Comparison of ENCODE assay signal across 13 cellular contexts in the genomic region with DNA sequence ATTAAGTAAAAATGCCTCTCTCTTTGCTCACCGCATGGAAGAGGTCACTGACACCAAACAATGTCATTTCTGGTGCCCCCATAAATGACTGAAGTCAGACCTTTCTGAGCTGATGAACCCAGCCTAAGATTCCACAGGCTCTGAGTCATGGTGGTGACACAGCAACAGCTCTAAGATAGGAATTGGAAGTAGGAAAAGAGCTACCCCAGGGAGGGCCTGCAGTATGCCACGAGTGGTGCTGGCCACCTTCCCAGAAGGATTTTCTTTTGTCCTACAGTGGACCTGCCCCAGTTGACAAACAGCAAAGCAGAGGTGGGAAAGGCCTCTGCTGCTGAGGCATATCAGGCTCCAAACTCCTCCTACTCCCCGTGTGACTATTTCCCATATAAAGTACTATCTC.
DNase-seq lines count a peak whose midpoint lies in the region; ATAC-seq and TF ChIP-seq lines count a peak whose summit lies in the region.
"Had no signal": no experiment of that assay in that cellular context is flagged by ENCODE, and none has a peak within 500 bp of the region (broad histone marks: within the 10 kb centered on the region; RNA-seq: fewer than 3 reads in every experiment).

No MANE protein-coding gene starts in this region.

- peak; percentile 77 for DNase-seq in H4 (ENCODE audit: low spot score)
- DNase-seq in RWPE2 (ENCODE audit: low spot score): peak; percentile 73
- peak; percentile 87 for DNase-seq in fibroblast of the aortic adventitia (ENCODE audit: low read depth)
- DNase-seq in retinal pigment epithelial cell (ENCODE audit: low read depth): peak; percentile 97
- DNase-seq in NCI-H1092 (lab: John Stamatoyannopoulos, UW): no peak
- no peak for DNase-seq in hypothalamus (lab: John Stamatoyannopoulos, UW)
- no peak for DNase-seq in Peyer's patch
- DNase-seq: activated naive CD4-positive, alpha-beta T cell treated with anti-CD3 and anti-CD28 coated beads, Interleukin-2, amount 10 ng/mL, durations not matched to agents 7 days and 5 days; effector memory CD4-positive, alpha-beta T cell; NCI-H1694; RPMI8226 had no signal

- H3K4me1 ChIP-seq in RWPE2 (ENCODE audit: insufficient read depth, poor library complexity, severe bottlenecking) (peaks cover 5% of the 10 kb centered on the region), Peyer's patch (no peaks in the 10 kb centered on the region)

- TF ChIP-seq CTCF in RWPE2 (IDR thresholded peaks at IDR 0.05; ENCODE audit: poor library complexity, severe bottlenecking) (no peak), fibroblast of the aortic adventitia (IDR thresholded peaks at IDR 0.05; ENCODE audit: insufficient read depth, low read length) (no peak), retinal pigment epithelial cell (conservative IDR thresholded peaks at IDR 0.05; ENCODE audit: low read depth, low read length) (no peak), Peyer's patch (IDR thresholded peaks at IDR 0.05) (no peak)

- H3K27ac ChIP-seq in RWPE2 (ENCODE audit: poor library complexity, severe bottlenecking): no peak overlapping the region
- no peak overlapping the region for H3K27ac ChIP-seq in Peyer's patch
- H3K27ac ChIP-seq: HL-60 had no signal

- ATAC-seq in RWPE2 (ENCODE audit: low read depth) (peak; percentile 89), GM18861 (IDR thresholded peaks at IDR 0.05; ENCODE audit: unreplicated experiment) (no peak)

- H3K27me3 ChIP-seq in RWPE2 (ENCODE audit: insufficient read depth, poor library complexity, severe bottlenecking) (no peaks in the 10 kb centered on the region), Peyer's patch (no peaks in the 10 kb centered on the region)

- H3K36me3 ChIP-seq in RWPE2 (ENCODE audit: low read depth) (no peaks in the 10 kb centered on the region), Peyer's patch (no peaks in the 10 kb centered on the region)

- H3K9me3 ChIP-seq in RWPE2 (ENCODE audit: severe bottlenecking) (peaks cover 4% of the 10 kb centered on the region), Peyer's patch (no peaks in the 10 kb centered on the region)

- no peak for TF ChIP-seq POLR2A in Peyer's patch (IDR thresholded peaks at IDR 0.05)

- H3K4me3 ChIP-seq in RWPE2 (ENCODE audit: severe bottlenecking) (no peak overlapping the region), fibroblast of the aortic adventitia (ENCODE audit: low read depth, low read length) (no peak overlapping the region), retinal pigment epithelial cell (ENCODE audit: low read length) (no peak overlapping the region), Peyer's patch (no peak overlapping the region)

Comparison
In these comparisons a context has a peak if more than half of its experiments do, and no peak if none do; other contexts are left out.
1. DNase-seq: peak in H4 (single experiment), RWPE2 (single experiment), fibroblast of the aortic adventitia (single experiment) and retinal pigment epithelial cell (single experiment); none in NCI-H1092 (single experiment), hypothalamus (0 of 51) and Peyer's patch (0 of 3).